In the genomic region with DNA sequence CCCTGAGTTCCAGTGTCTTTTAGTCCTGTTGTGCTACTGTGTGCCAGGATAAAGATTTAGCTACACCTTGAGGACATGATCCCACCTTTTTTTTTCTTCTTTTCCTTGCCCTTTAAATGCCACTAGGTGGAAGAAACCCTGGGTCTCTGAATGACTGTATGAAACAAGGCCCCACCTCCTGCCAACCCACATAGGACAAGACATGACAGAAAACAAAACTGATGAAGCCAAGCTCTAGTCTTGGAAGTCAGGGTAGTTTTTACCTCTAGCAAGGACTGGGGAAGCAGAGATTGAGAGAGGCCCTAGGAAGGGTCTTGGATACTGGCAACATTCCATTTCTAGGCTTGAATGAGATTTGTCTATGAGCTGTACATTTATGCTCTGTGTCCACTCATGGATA, we compare ENCODE assay signal across 24 cellular contexts.
"Had no signal": no experiment of that assay in that cellular context is flagged by ENCODE, and none has a peak within 500 bp of the region (broad histone marks: within the 10 kb centered on the region; RNA-seq: fewer than 3 reads in every experiment).

No MANE protein-coding gene starts in this region.

- H3K4me2 ChIP-seq: KMS-11, SK-N-SH had no signal

- H3K4me1 Mint-ChIP-seq: IgD-negative memory B cell had no signal

- H3K4me3 ChIP-seq: K562 had no signal

- ATAC-seq: K562, Panc1, PC-3 had no signal

- H3K36me3 Mint-ChIP-seq: IgD-negative memory B cell had no signal

- DNase-seq: Kasumi-1; MM.1S; NCI-H1092 treated with DMSO at 0.1 percent for 48 hours; NCI-H1436; NCI-H187; NCI-H2029; NCI-H2081 treated with DMSO at 0.1 percent for 48 hours; NCI-H2171; NCI-H226; NCI-H446; NCI-H510A; NCI-H524 treated with DMSO at 0.1 percent for 48 hours; NCI-H69; NCI-H774; NK-92 treated with Interleukin-12 subunit alpha and Interleukin-12 subunit beta, amount 100 ng/mL, for 24 hours; PC-3; SHP77; SK-N-SH had no signal

- H3K9me3 ChIP-seq: SK-N-SH had no signal

- H3K27ac ChIP-seq: HL-60, KMS-11, RWPE1 had no signal

- H3K9ac ChIP-seq: KMS-11, SK-N-SH had no signal

- H3K4me3 Mint-ChIP-seq: IgD-negative memory B cell had no signal

- H3K27ac Mint-ChIP-seq: IgD-negative memory B cell had no signal
